8 cellular contexts compared by ENCODE assay signal in the genomic region with DNA sequence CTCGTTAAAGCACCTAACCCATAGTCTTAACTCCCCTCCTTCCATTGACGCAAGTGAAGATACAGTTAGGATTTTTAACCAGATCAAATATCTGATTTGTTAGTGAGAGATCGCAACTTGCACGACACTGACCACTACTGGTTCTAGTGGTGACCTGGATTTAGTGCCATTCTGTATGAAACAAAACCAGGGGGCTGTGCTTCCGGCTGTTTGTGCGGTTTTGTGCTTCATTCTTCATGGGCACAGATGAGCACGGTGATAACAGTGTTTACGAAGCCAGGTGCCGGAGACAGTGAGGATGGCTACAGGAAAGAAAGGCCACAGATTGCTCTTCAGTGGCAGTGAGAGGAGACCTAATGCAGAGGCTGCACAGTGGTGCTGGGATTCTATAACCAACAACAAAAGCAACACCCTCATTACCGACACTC.
DNase-seq lines count a peak whose midpoint lies in the region; ATAC-seq and TF ChIP-seq lines count a peak whose summit lies in the region.

No MANE protein-coding gene starts in this region.

- DNase-seq in CD4-positive, alpha-beta T cell = peak; percentile 51 to 75 (median 64)
- DNase-seq in activated CD8-positive, alpha-beta memory T cell treated with anti-CD3 and anti-CD28 coated beads, Interleukin-2, amount 10 ng/mL, durations not matched to agents 7 days and 5 days = peak; percentile 78
- DNase-seq in left lobe of liver (ENCODE audit: low spot score) (no peak), cerebellar cortex (ENCODE audit: low spot score) (no peak), dedifferentiated amniotic fluid mesenchymal stem cell (ENCODE audit: extremely low spot score) (no peak), islet precursor cell (no peak)

- H3K9me3 Mint-ChIP-seq in CD4-positive, alpha-beta T cell = no peaks in the 10 kb centered on the region
- H3K9me3 Mint-ChIP-seq in activated CD8-positive, alpha-beta memory T cell treated with anti-CD3 and anti-CD28 coated beads, Interleukin-2, amount 10 ng/mL, durations not matched to agents 7 days and 5 days (ENCODE audit: low read depth) = no peaks in the 10 kb centered on the region

- H3K27ac ChIP-seq in CD4-positive, alpha-beta T cell (ENCODE audit: low read depth, low read length) = peak overlapping the region; percentile 83
- H3K27ac ChIP-seq in KOPT-K1 (ENCODE audit: low read depth, low read length, poor library complexity, severe bottlenecking) = peak overlapping the region; percentile 86

- peak; percentile 83 for ATAC-seq in CD4-positive, alpha-beta T cell (ENCODE audit: poor library complexity)
- ATAC-seq in activated CD8-positive, alpha-beta memory T cell treated with anti-CD3 and anti-CD28 coated beads, Interleukin-2, amount 10 ng/mL, durations not matched to agents 7 days and 5 days = peak; percentile 74
- peak; percentile 56 for ATAC-seq in left lobe of liver
- ATAC-seq in GM18502 (IDR thresholded peaks at IDR 0.05; ENCODE audit: poor library complexity, unreplicated experiment) = no peak

- no peaks in the 10 kb centered on the region for H3K27me3 Mint-ChIP-seq in CD4-positive, alpha-beta T cell
- H3K27me3 Mint-ChIP-seq in activated CD8-positive, alpha-beta memory T cell treated with anti-CD3 and anti-CD28 coated beads, Interleukin-2, amount 10 ng/mL, durations not matched to agents 7 days and 5 days = no peaks in the 10 kb centered on the region

- no peaks in the 10 kb centered on the region for H3K9me3 ChIP-seq in CD4-positive, alpha-beta T cell (ENCODE audit: control insufficient read depth, low read length)
- no peaks in the 10 kb centered on the region for H3K9me3 ChIP-seq in KOPT-K1 (ENCODE audit: insufficient read depth, low read length, poor library complexity, severe bottlenecking)

- CTCF ChIA-PET in CD4-positive, alpha-beta T cell (lab: Charles Lee) = interaction anchor here (0.8 to 1.8 kb wide), 8 partner anchors 11 to 185 kb away, joined by 3 to 6 read pairs (median 4); no protein-coding TSS in a partner anchor
- CTCF ChIA-PET in activated CD8-positive, alpha-beta memory T cell treated with anti-CD3 and anti-CD28 coated beads, Interleukin-2, amount 10 ng/mL, durations not matched to agents 7 days and 5 days (lab: Charles Lee) = interaction anchor here (4.3 kb wide), 1 partner anchor 144 kb away, joined by 15 read pairs; no protein-coding TSS in a partner anchor

- POLR2A ChIA-PET in CD4-positive, alpha-beta T cell (lab: Charles Lee) = interaction anchor here (0.7 to 6.9 kb wide), 17 partner anchors 10 to 392 kb away, joined by 3 to 48 read pairs (median 5); partner anchors contain the start of gene ASXL1

- peak overlapping the region; percentile 88 for H3K4me3 Mint-ChIP-seq in CD4-positive, alpha-beta T cell
- H3K4me3 Mint-ChIP-seq in activated CD8-positive, alpha-beta memory T cell treated with anti-CD3 and anti-CD28 coated beads, Interleukin-2, amount 10 ng/mL, durations not matched to agents 7 days and 5 days = peak overlapping the region; percentile 29

- intact Hi-C loops in CD4-positive, alpha-beta T cell (cut with DNase I, micrococcal nuclease) = loop anchor here (1.0 to 5.0 kb wide), 3 partner anchors 24 to 67 kb away; no protein-coding TSS in a partner anchor

- H3K27ac Mint-ChIP-seq in CD4-positive, alpha-beta T cell = peak overlapping the region; percentile 96
- peak overlapping the region; percentile 62 for H3K27ac Mint-ChIP-seq in activated CD8-positive, alpha-beta memory T cell treated with anti-CD3 and anti-CD28 coated beads, Interleukin-2, amount 10 ng/mL, durations not matched to agents 7 days and 5 days

- H3K27me3 ChIP-seq in CD4-positive, alpha-beta T cell (ENCODE audit: control insufficient read depth, insufficient read depth, low read length) = no peaks in the 10 kb centered on the region

- TF ChIP-seq CTCF in CD4-positive, alpha-beta T cell (IDR thresholded peaks at IDR 0.05) = peak; percentile 17

- H3K36me3 Mint-ChIP-seq in CD4-positive, alpha-beta T cell (ENCODE audit: low read depth) = peaks cover 71% of the 10 kb centered on the region
- peaks cover 4% of the 10 kb centered on the region for H3K36me3 Mint-ChIP-seq in activated CD8-positive, alpha-beta memory T cell treated with anti-CD3 and anti-CD28 coated beads, Interleukin-2, amount 10 ng/mL, durations not matched to agents 7 days and 5 days

- H3K4me1 Mint-ChIP-seq in CD4-positive, alpha-beta T cell (ENCODE audit: low read depth) = peaks cover 83% of the 10 kb centered on the region
- H3K4me1 Mint-ChIP-seq in activated CD8-positive, alpha-beta memory T cell treated with anti-CD3 and anti-CD28 coated beads, Interleukin-2, amount 10 ng/mL, durations not matched to agents 7 days and 5 days = peaks cover 29% of the 10 kb centered on the region

- no peaks in the 10 kb centered on the region; the same call in 1 of the 2 replicates for H3K36me3 ChIP-seq in KOPT-K1 (ENCODE audit: insufficient read depth, low read length)

Comparison
In these comparisons a context has a peak if more than half of its experiments do, and no peak if none do; other contexts are left out.
1. DNase-seq: peak in CD4-positive, alpha-beta T cell (10 of 10) and activated CD8-positive, alpha-beta memory T cell treated with anti-CD3 and anti-CD28 coated beads, Interleukin-2, amount 10 ng/mL, durations not matched to agents 7 days and 5 days (single experiment); none in left lobe of liver (single experiment), cerebellar cortex (single experiment), dedifferentiated amniotic fluid mesenchymal stem cell (single experiment) and islet precursor cell (single experiment).